Comparison of ENCODE assay signal across 13 cellular contexts in genomic region chr10:102758226-102758932, GRCh38. TPM values are rescaled to one million over a fixed set of nuclear protein-coding genes. Genes with fewer than 3 reads are reported as not detected.
A peak's percentile ranks its signal among the peaks of the same experiment; 100 is the strongest.
DNase-seq lines count a peak whose midpoint lies in the region; ATAC-seq lines count a peak whose summit lies in the region.
"Had no signal": no experiment of that assay in that cellular context is flagged by ENCODE, and none has a peak within 500 bp of the region (broad histone marks: within the 10 kb centered on the region; RNA-seq: fewer than 3 reads in every experiment).

No MANE protein-coding gene starts in this region.

- intact Hi-C loops in activated CD4-positive, alpha-beta memory T cell treated with anti-CD3 and anti-CD28 coated beads for 36 hours (cut with micrococcal nuclease) = no loop called here

- H3K9me3 ChIP-seq in mesodermal cell (ENCODE audit: control insufficient read depth, low read length) (peaks cover 4% of the 10 kb centered on the region), subcutaneous abdominal adipose tissue (ENCODE audit: control insufficient read depth in 5 of 5, low read length in 5 of 5) (no peaks in the 10 kb centered on the region)
- H3K9me3 ChIP-seq: MG63, neutrophil had no signal

- H3K36me3 Mint-ChIP-seq in activated CD4-positive, alpha-beta memory T cell treated with anti-CD3 and anti-CD28 coated beads for 36 hours = peaks cover 8% of the 10 kb centered on the region
- peaks cover 25% of the 10 kb centered on the region for H3K36me3 Mint-ChIP-seq in activated CD4-positive, alpha-beta memory T cell treated with anti-CD3 and anti-CD28 coated beads, Interleukin-2, amount 10 ng/mL, durations not matched to agents 7 days and 5 days (ENCODE audit: low read depth)
- peaks cover 17% of the 10 kb centered on the region for H3K36me3 Mint-ChIP-seq in activated naive CD8-positive, alpha-beta T cell treated with anti-CD3 and anti-CD28 coated beads for 36 hours

- H3K36me3 ChIP-seq in mesodermal cell (ENCODE audit: control insufficient read depth, insufficient read depth, low read length) (peaks cover 5% of the 10 kb centered on the region), subcutaneous abdominal adipose tissue (ENCODE audit: control insufficient read depth in 5 of 5, insufficient read depth in 5 of 5, low read length in 5 of 5) (peaks cover 0 to 2% (median 0%) of the 10 kb centered on the region in 5 donors)
- H3K36me3 ChIP-seq: neutrophil had no signal

- no peaks in the 10 kb centered on the region for H3K27me3 Mint-ChIP-seq in activated CD4-positive, alpha-beta memory T cell treated with anti-CD3 and anti-CD28 coated beads for 36 hours
- no peaks in the 10 kb centered on the region for H3K27me3 Mint-ChIP-seq in activated CD4-positive, alpha-beta memory T cell treated with anti-CD3 and anti-CD28 coated beads, Interleukin-2, amount 10 ng/mL, durations not matched to agents 7 days and 5 days
- no peaks in the 10 kb centered on the region for H3K27me3 Mint-ChIP-seq in activated naive CD8-positive, alpha-beta T cell treated with anti-CD3 and anti-CD28 coated beads for 36 hours

- H3K27ac Mint-ChIP-seq in activated CD4-positive, alpha-beta memory T cell treated with anti-CD3 and anti-CD28 coated beads for 36 hours = peak overlapping the region; percentile 1
- H3K27ac Mint-ChIP-seq in activated CD4-positive, alpha-beta memory T cell treated with anti-CD3 and anti-CD28 coated beads, Interleukin-2, amount 10 ng/mL, durations not matched to agents 7 days and 5 days = no peak overlapping the region
- H3K27ac Mint-ChIP-seq in activated naive CD8-positive, alpha-beta T cell treated with anti-CD3 and anti-CD28 coated beads for 36 hours = peak overlapping the region; percentile 47
- H3K27ac Mint-ChIP-seq: endodermal cell had no signal

- no peak overlapping the region for H3K4me3 Mint-ChIP-seq in activated CD4-positive, alpha-beta memory T cell treated with anti-CD3 and anti-CD28 coated beads for 36 hours
- H3K4me3 Mint-ChIP-seq in activated CD4-positive, alpha-beta memory T cell treated with anti-CD3 and anti-CD28 coated beads, Interleukin-2, amount 10 ng/mL, durations not matched to agents 7 days and 5 days = no peak overlapping the region
- no peak overlapping the region for H3K4me3 Mint-ChIP-seq in activated naive CD8-positive, alpha-beta T cell treated with anti-CD3 and anti-CD28 coated beads for 36 hours
- H3K4me3 Mint-ChIP-seq: endodermal cell had no signal

- no peak overlapping the region for H3K4me3 ChIP-seq in mesodermal cell (ENCODE audit: extremely low read depth, insufficient read depth, low read length, poor library complexity, severe bottlenecking)
- no peak overlapping the region for H3K4me3 ChIP-seq in subcutaneous abdominal adipose tissue (ENCODE audit: low read depth in 1 of 5, low read length in 5 of 5)
- H3K4me3 ChIP-seq: MG63 had no signal

- 83 to 93% methylated on average over 3 to 4 of the region's 9 CpGs for WGBS in mesodermal cell (ENCODE audit: insufficient coverage in 2 of 2), 2 experiments

- POLR2A ChIA-PET in activated CD4-positive, alpha-beta memory T cell treated with anti-CD3 and anti-CD28 coated beads for 36 hours (lab: Charles Lee) = no interaction called here
- POLR2A ChIA-PET in activated CD4-positive, alpha-beta memory T cell treated with anti-CD3 and anti-CD28 coated beads, Interleukin-2, amount 10 ng/mL, durations not matched to agents 7 days and 5 days (lab: Charles Lee) = no interaction called here

- H3K27me3 ChIP-seq in subcutaneous abdominal adipose tissue (ENCODE audit: control insufficient read depth in 5 of 5, insufficient read depth in 4 of 5, low read length in 5 of 5) = no peaks in the 10 kb centered on the region
- H3K27me3 ChIP-seq: MG63, neutrophil had no signal

- peaks cover 10% of the 10 kb centered on the region for H3K4me1 ChIP-seq in mesodermal cell (ENCODE audit: control insufficient read depth, insufficient read depth, low read length, poor library complexity, severe bottlenecking)
- H3K4me1 ChIP-seq in subcutaneous abdominal adipose tissue (ENCODE audit: control insufficient read depth in 5 of 5, insufficient read depth in 5 of 5, low read length in 5 of 5) = peaks cover 3 to 44% (median 28%) of the 10 kb centered on the region in 5 donors

- H3K27ac ChIP-seq in mesodermal cell (ENCODE audit: low read depth, low read length, severe bottlenecking) = peak overlapping the region; percentile 39
- peak overlapping the region; percentile 30 for H3K27ac ChIP-seq in subcutaneous abdominal adipose tissue (ENCODE audit: low read depth, low read length)
- H3K27ac ChIP-seq: neutrophil had no signal

- H3K9me3 Mint-ChIP-seq in activated CD4-positive, alpha-beta memory T cell treated with anti-CD3 and anti-CD28 coated beads for 36 hours = no peaks in the 10 kb centered on the region
- H3K9me3 Mint-ChIP-seq in activated CD4-positive, alpha-beta memory T cell treated with anti-CD3 and anti-CD28 coated beads, Interleukin-2, amount 10 ng/mL, durations not matched to agents 7 days and 5 days = no peaks in the 10 kb centered on the region
- peaks cover 2% of the 10 kb centered on the region for H3K9me3 Mint-ChIP-seq in activated naive CD8-positive, alpha-beta T cell treated with anti-CD3 and anti-CD28 coated beads for 36 hours
- H3K9me3 Mint-ChIP-seq: endodermal cell had no signal

- no peak for DNase-seq in activated CD4-positive, alpha-beta memory T cell treated with anti-CD3 and anti-CD28 coated beads for 36 hours
- DNase-seq in activated CD4-positive, alpha-beta memory T cell treated with anti-CD3 and anti-CD28 coated beads, Interleukin-2, amount 10 ng/mL, durations not matched to agents 7 days and 5 days = no peak
- no peak for DNase-seq in activated naive CD8-positive, alpha-beta T cell treated with anti-CD3 and anti-CD28 coated beads for 36 hours
- DNase-seq in activated gamma-delta T cell treated with Interleukin-2 at 50 U/mL for 16 hours (no peak), medulla oblongata (ENCODE audit: extremely low spot score) (no peak)
- DNase-seq: activated CD4-positive, CD25-positive, alpha-beta regulatory T cell; DMS153; endodermal cell; MG63 had no signal

- CTCF ChIA-PET in activated CD4-positive, alpha-beta memory T cell treated with anti-CD3 and anti-CD28 coated beads for 36 hours (lab: Charles Lee) = no interaction called here
- CTCF ChIA-PET in activated CD4-positive, alpha-beta memory T cell treated with anti-CD3 and anti-CD28 coated beads, Interleukin-2, amount 10 ng/mL, durations not matched to agents 7 days and 5 days (lab: Charles Lee) = no interaction called here

- ATAC-seq in HG02884 (IDR thresholded peaks at IDR 0.05; ENCODE audit: unreplicated experiment) = no peak

- peaks cover 22% of the 10 kb centered on the region for H3K4me1 Mint-ChIP-seq in activated CD4-positive, alpha-beta memory T cell treated with anti-CD3 and anti-CD28 coated beads for 36 hours (ENCODE audit: low read depth)
- peaks cover 17% of the 10 kb centered on the region for H3K4me1 Mint-ChIP-seq in activated CD4-positive, alpha-beta memory T cell treated with anti-CD3 and anti-CD28 coated beads, Interleukin-2, amount 10 ng/mL, durations not matched to agents 7 days and 5 days
- H3K4me1 Mint-ChIP-seq in activated naive CD8-positive, alpha-beta T cell treated with anti-CD3 and anti-CD28 coated beads for 36 hours = peaks cover 33% of the 10 kb centered on the region

- H3K9ac ChIP-seq in subcutaneous abdominal adipose tissue (ENCODE audit: low read length in 5 of 5) = no peak overlapping the region

RNA-seq across cellular contexts. Expression of gene WBP1L, which starts 14.6 kb away (rescaled TPM):
- 10 to 100 TPM; 14.6 to 15.9 TPM for total RNA-seq in activated CD4-positive, alpha-beta memory T cell treated with anti-CD3 and anti-CD28 coated beads for 36 hours
- 10 to 100 TPM; 31.7 to 31.9 TPM for total RNA-seq in activated CD4-positive, alpha-beta memory T cell treated with anti-CD3 and anti-CD28 coated beads, Interleukin-2, amount 10 ng/mL, durations not matched to agents 7 days and 5 days
- 10 to 100 TPM; 11.8 to 12.0 TPM for total RNA-seq in activated naive CD8-positive, alpha-beta T cell treated with anti-CD3 and anti-CD28 coated beads for 36 hours
- polyA plus RNA-seq in mesodermal cell (2013, experiment 1 of 2) = 41.2 TPM
- polyA plus RNA-seq in mesodermal cell (2013, experiment 2 of 2) = 35.1 TPM

RNA-seq across cellular contexts. Expression of gene SFXN2, which starts 43.9 kb away (rescaled TPM):
- 10 to 100 TPM; 14.7 to 17.8 TPM for total RNA-seq in activated CD4-positive, alpha-beta memory T cell treated with anti-CD3 and anti-CD28 coated beads for 36 hours
- 10 to 100 TPM; 10.8 to 11.5 TPM for total RNA-seq in activated CD4-positive, alpha-beta memory T cell treated with anti-CD3 and anti-CD28 coated beads, Interleukin-2, amount 10 ng/mL, durations not matched to agents 7 days and 5 days
- 10 to 100 TPM; 23.6 to 28.0 TPM for total RNA-seq in activated naive CD8-positive, alpha-beta T cell treated with anti-CD3 and anti-CD28 coated beads for 36 hours
- polyA plus RNA-seq in mesodermal cell (2013, experiment 1 of 2) = 6.2 TPM
- 4.7 TPM for polyA plus RNA-seq in mesodermal cell (2013, experiment 2 of 2)

RNA-seq across cellular contexts. Expression of gene ARL3, which starts 44.2 kb away (rescaled TPM):
- 10 to 100 TPM; 10.1 to 11.1 TPM for total RNA-seq in activated CD4-positive, alpha-beta memory T cell treated with anti-CD3 and anti-CD28 coated beads for 36 hours
- 1 to 10 TPM; 5.7 to 6.1 TPM for total RNA-seq in activated CD4-positive, alpha-beta memory T cell treated with anti-CD3 and anti-CD28 coated beads, Interleukin-2, amount 10 ng/mL, durations not matched to agents 7 days and 5 days
- 1 to 10 TPM; 5.7 to 6.2 TPM for total RNA-seq in activated naive CD8-positive, alpha-beta T cell treated with anti-CD3 and anti-CD28 coated beads for 36 hours
- 28.2 TPM for polyA plus RNA-seq in mesodermal cell (2013, experiment 1 of 2)
- 29.8 TPM for polyA plus RNA-seq in mesodermal cell (2013, experiment 2 of 2)
